Comparison of ENCODE assay signal across 11 cellular contexts in genomic region chr3:4406746-4407568, GRCh38.
DNase-seq lines count a peak whose midpoint lies in the region; ATAC-seq and TF ChIP-seq lines count a peak whose summit lies in the region.
"Had no signal": no experiment of that assay in that cellular context is flagged by ENCODE, and none has a peak within 500 bp of the region (broad histone marks: within the 10 kb centered on the region; RNA-seq: fewer than 3 reads in every experiment).

No MANE protein-coding gene starts in this region.

- DNase-seq in Jurkat, Clone E6-1 (ENCODE audit: low read depth, low spot score): peak; percentile 9
- DNase-seq in natural killer cell: no peak
- no peak for DNase-seq in NCI-H2227 treated with DMSO at 0.1 percent for 48 hours (lab: John Stamatoyannopoulos, UW)
- DNase-seq in naive thymus-derived CD8-positive, alpha-beta T cell: no peak
- DNase-seq in CD14-positive monocyte (ENCODE audit: low spot score): no peak
- DNase-seq: sigmoid colon had no signal

- intact Hi-C loops in natural killer cell (cut with micrococcal nuclease) (no loop called here), CD14-positive monocyte (cut with micrococcal nuclease) (no loop called here)

- H3K4me1 Mint-ChIP-seq in natural killer cell (peaks cover 32 to 33% of the 10 kb centered on the region in 2 donors), CD14-positive monocyte (peaks cover 10% of the 10 kb centered on the region)
- peaks cover 0 to 18% (median 5%) of the 10 kb centered on the region in 4 donors for H3K4me1 Mint-ChIP-seq in naive thymus-derived CD8-positive, alpha-beta T cell

- TF ChIP-seq CTCF in natural killer cell (IDR thresholded peaks at IDR 0.05) (no peak), CD14-positive monocyte (IDR thresholded peaks at IDR 0.05) (no peak)

- no peaks in the 10 kb centered on the region for H3K27me3 Mint-ChIP-seq in natural killer cell (ENCODE audit: low read depth in 2 of 2)
- H3K27me3 Mint-ChIP-seq in naive thymus-derived CD8-positive, alpha-beta T cell: no peaks in the 10 kb centered on the region
- peaks cover 0 to 2% (median 0%) of the 10 kb centered on the region in 3 donors for H3K27me3 Mint-ChIP-seq in CD14-positive monocyte (ENCODE audit: low read depth in 3 of 3)
- H3K27me3 Mint-ChIP-seq: activated naive CD4-positive, alpha-beta T cell treated with anti-CD3 and anti-CD28 coated beads, Interleukin-2, amount 50 U/mL, for 24 hours had no signal

- peak overlapping the region; percentile 11 for H3K4me3 Mint-ChIP-seq in natural killer cell
- no peak overlapping the region for H3K4me3 Mint-ChIP-seq in naive thymus-derived CD8-positive, alpha-beta T cell
- H3K4me3 Mint-ChIP-seq in CD14-positive monocyte: no peak overlapping the region
- H3K4me3 Mint-ChIP-seq: activated naive CD4-positive, alpha-beta T cell treated with anti-CD3 and anti-CD28 coated beads, Interleukin-2, amount 50 U/mL, for 24 hours had no signal

- no peaks in the 10 kb centered on the region for H3K9me3 Mint-ChIP-seq in natural killer cell
- H3K9me3 Mint-ChIP-seq in naive thymus-derived CD8-positive, alpha-beta T cell: no peaks in the 10 kb centered on the region
- no peaks in the 10 kb centered on the region for H3K9me3 Mint-ChIP-seq in CD14-positive monocyte
- H3K9me3 Mint-ChIP-seq: activated naive CD4-positive, alpha-beta T cell treated with anti-CD3 and anti-CD28 coated beads, Interleukin-2, amount 50 U/mL, for 24 hours had no signal

- no peak overlapping the region for H3K4me3 ChIP-seq in Jurkat, Clone E6-1 (ENCODE audit: low read length)
- H3K4me3 ChIP-seq: lung, sigmoid colon had no signal

- peak; percentile 49 for ATAC-seq in GM19035 (IDR thresholded peaks at IDR 0.05; ENCODE audit: unreplicated experiment)
- ATAC-seq in HG02623 (IDR thresholded peaks at IDR 0.05; ENCODE audit: unreplicated experiment): peak; percentile 49
- ATAC-seq in natural killer cell: peak; percentile 79 to 81 (median 79)
- no peak for ATAC-seq in HG02840 (IDR thresholded peaks at IDR 0.05; ENCODE audit: low FRiP score, unreplicated experiment)
- ATAC-seq in naive thymus-derived CD8-positive, alpha-beta T cell: no peak

- POLR2A ChIA-PET in naive thymus-derived CD8-positive, alpha-beta T cell (lab: Charles Lee): no interaction called here

- peaks cover 15% of the 10 kb centered on the region for H3K36me3 Mint-ChIP-seq in natural killer cell
- H3K36me3 Mint-ChIP-seq in naive thymus-derived CD8-positive, alpha-beta T cell: peaks cover 8 to 97% (median 48%) of the 10 kb centered on the region in 3 donors
- H3K36me3 Mint-ChIP-seq in CD14-positive monocyte: peaks cover 82 to 98% of the 10 kb centered on the region in 2 donors

- H3K27ac Mint-ChIP-seq in natural killer cell: peak overlapping the region; percentile 75 to 83
- H3K27ac Mint-ChIP-seq in naive thymus-derived CD8-positive, alpha-beta T cell: no peak overlapping the region
- peak overlapping the region in 1 of 7 donors; percentile 6 for H3K27ac Mint-ChIP-seq in CD14-positive monocyte
- H3K27ac Mint-ChIP-seq: activated naive CD4-positive, alpha-beta T cell treated with anti-CD3 and anti-CD28 coated beads, Interleukin-2, amount 50 U/mL, for 24 hours had no signal

Comparison
In these comparisons a context has a peak if more than half of its experiments do, and no peak if none do; other contexts are left out.
1. ATAC-seq: peak in GM19035 (single experiment), HG02623 (single experiment) and natural killer cell (3 of 3); none in HG02840 (single experiment) and naive thymus-derived CD8-positive, alpha-beta T cell (0 of 2).
2. H3K27ac Mint-ChIP-seq: peak in natural killer cell (2 of 2); none in naive thymus-derived CD8-positive, alpha-beta T cell (0 of 10).